In genomic region chr17:66340720-66341119, GRCh38 we compare ENCODE assay signal across 1 cellular context.
TF ChIP-seq lines count a peak whose summit lies in the region.

No MANE protein-coding gene starts in this region.

TF ChIP-seq in A549, 52 proteins besides CTCF, POLR2A, EP300 and RAD21 (continued from another document):
- TF ChIP-seq, protein P1, sequence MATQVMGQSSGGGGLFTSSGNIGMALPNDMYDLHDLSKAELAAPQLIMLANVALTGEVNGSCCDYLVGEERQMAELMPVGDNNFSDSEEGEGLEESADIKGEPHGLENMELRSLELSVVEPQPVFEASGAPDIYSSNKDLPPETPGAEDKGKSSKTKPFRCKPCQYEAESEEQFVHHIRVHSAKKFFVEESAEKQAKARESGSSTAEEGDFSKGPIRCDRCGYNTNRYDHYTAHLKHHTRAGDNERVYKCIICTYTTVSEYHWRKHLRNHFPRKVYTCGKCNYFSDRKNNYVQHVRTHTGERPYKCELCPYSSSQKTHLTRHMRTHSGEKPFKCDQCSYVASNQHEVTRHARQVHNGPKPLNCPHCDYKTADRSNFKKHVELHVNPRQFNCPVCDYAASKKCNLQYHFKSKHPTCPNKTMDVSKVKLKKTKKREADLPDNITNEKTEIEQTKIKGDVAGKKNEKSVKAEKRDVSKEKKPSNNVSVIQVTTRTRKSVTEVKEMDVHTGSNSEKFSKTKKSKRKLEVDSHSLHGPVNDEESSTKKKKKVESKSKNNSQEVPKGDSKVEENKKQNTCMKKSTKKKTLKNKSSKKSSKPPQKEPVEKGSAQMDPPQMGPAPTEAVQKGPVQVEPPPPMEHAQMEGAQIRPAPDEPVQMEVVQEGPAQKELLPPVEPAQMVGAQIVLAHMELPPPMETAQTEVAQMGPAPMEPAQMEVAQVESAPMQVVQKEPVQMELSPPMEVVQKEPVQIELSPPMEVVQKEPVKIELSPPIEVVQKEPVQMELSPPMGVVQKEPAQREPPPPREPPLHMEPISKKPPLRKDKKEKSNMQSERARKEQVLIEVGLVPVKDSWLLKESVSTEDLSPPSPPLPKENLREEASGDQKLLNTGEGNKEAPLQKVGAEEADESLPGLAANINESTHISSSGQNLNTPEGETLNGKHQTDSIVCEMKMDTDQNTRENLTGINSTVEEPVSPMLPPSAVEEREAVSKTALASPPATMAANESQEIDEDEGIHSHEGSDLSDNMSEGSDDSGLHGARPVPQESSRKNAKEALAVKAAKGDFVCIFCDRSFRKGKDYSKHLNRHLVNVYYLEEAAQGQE (IDR thresholded peaks at IDR 0.05), result no peak
- TF ChIP-seq FOSL2 (IDR thresholded peaks at IDR 0.05) (no peak), FOSL2 (CRISPR knock-in tag; IDR thresholded peaks at IDR 0.05) (no peak), RCOR1 (IDR thresholded peaks at IDR 0.05; ENCODE audit: low read depth, low read length) (no peak), PHF8 (IDR thresholded peaks at IDR 0.05; ENCODE audit: borderline replicate concordance, low read depth) (no peak)
